8 cellular contexts compared by ENCODE assay signal in the genomic region with DNA sequence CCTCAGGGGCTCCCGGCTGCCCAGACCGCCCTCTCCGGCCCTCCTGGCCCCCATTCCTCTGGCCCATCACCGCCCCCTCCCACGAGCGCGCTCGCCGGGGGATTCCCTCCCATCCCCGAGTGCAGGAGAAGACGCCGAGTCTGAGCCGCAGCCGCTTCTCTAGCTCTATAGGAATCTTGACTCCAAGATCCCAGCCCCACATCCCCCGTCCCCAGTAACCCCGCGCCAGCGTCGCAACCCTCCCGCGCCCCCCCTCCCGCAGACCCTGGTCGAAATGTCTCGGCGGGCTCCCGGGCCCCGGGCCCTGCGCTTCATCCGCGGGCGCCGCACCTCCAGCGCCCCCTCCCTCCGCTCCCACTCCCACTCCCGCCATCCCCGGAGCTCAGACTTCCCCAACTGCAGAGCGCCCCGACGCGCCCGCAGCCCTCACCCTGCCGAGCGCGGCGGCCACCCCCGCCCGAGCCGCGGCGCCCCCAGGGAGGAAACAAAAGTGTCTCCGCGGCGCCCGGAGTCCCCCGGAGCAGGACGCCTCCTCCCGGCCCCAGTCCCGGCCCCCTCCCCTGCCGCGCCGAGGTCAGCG. TPM values are rescaled to one million over a fixed set of nuclear protein-coding genes. Genes with fewer than 3 reads are reported as not detected.
DNase-seq lines count a peak whose midpoint lies in the region; ATAC-seq, FAIRE-seq and TF ChIP-seq lines count a peak whose summit lies in the region.

No MANE protein-coding gene starts in this region.

- peaks cover 56% of the 10 kb centered on the region for H3K4me1 Mint-ChIP-seq in activated T-cell treated with anti-CD3 and anti-CD28 coated beads, Interleukin-2, amount 50 U/mL, for 4 hours (ENCODE audit: low read depth)

- H3K36me3 Mint-ChIP-seq in activated T-cell treated with anti-CD3 and anti-CD28 coated beads, Interleukin-2, amount 50 U/mL, for 4 hours (ENCODE audit: insufficient read depth), result peaks cover 17% of the 10 kb centered on the region

- H3K4me3 ChIP-seq in osteoblast (ENCODE audit: insufficient read depth, low read length), result peak overlapping the region; percentile 46

- H3K4me2 ChIP-seq in osteoblast (ENCODE audit: insufficient read depth, low read length), result peak overlapping the region; percentile 39

- peaks cover 6% of the 10 kb centered on the region for H3K27me3 ChIP-seq in osteoblast (ENCODE audit: insufficient read depth, low read length)

- H3K27ac ChIP-seq in osteoblast (ENCODE audit: low read depth, low read length), result no peak overlapping the region

- no peak for FAIRE-seq in frontal cortex (lab: Jason Lieb, UNC)

- no peaks in the 10 kb centered on the region for H4K20me1 ChIP-seq in osteoblast (ENCODE audit: insufficient read depth, low read length)

- TF ChIP-seq CTCF in osteoblast (IDR thresholded peaks at IDR 0.05; ENCODE audit: extremely low read depth, low read depth, low read length), result no peak

- DNase-seq in activated CD4-positive, alpha-beta T cell treated with anti-CD3 and anti-CD28 coated beads for 24 hours (ENCODE audit: low read depth in 2 of 2), result peak; percentile 12 to 14
- DNase-seq in activated CD4-positive, alpha-beta T cell treated with anti-CD3 and anti-CD28 coated beads for 1 hour, result no peak
- peak; percentile 34 for DNase-seq in activated T-cell treated with anti-CD3 and anti-CD28 coated beads, Interleukin-2, amount 50 U/mL, for 4 hours
- DNase-seq in frontal cortex (ENCODE audit: low spot score in 2 of 2) (peak; percentile 44 to 62), osteoblast (ENCODE audit: insufficient read length, low spot score, missing footprints) (peak; percentile 71), NCI-H1048 (lab: John Stamatoyannopoulos, UW) (no peak), HK-2 (ENCODE audit: unreplicated experiment) (no peak)

- ATAC-seq in HG03159 (IDR thresholded peaks at IDR 0.05; ENCODE audit: unreplicated experiment), result peak; percentile 15
- ATAC-seq in activated T-cell treated with anti-CD3 and anti-CD28 coated beads, Interleukin-2, amount 50 U/mL, for 4 hours, result peak; percentile 34

- no peaks in the 10 kb centered on the region for H3K36me3 ChIP-seq in osteoblast (ENCODE audit: insufficient read depth, low read length)

- no peaks in the 10 kb centered on the region for H3K27me3 Mint-ChIP-seq in activated T-cell treated with anti-CD3 and anti-CD28 coated beads, Interleukin-2, amount 50 U/mL, for 4 hours (ENCODE audit: low read depth)

- H3K4me1 ChIP-seq in osteoblast (ENCODE audit: insufficient read depth, low read length), result no peaks in the 10 kb centered on the region

- H2AFZ ChIP-seq in osteoblast (ENCODE audit: low read length), result no peak overlapping the region

- peak overlapping the region; percentile 95 for H3K4me3 Mint-ChIP-seq in activated T-cell treated with anti-CD3 and anti-CD28 coated beads, Interleukin-2, amount 50 U/mL, for 4 hours

- no peaks in the 10 kb centered on the region for H3K79me2 ChIP-seq in osteoblast (ENCODE audit: insufficient read depth, low read length)

- no peaks in the 10 kb centered on the region for H3K9me3 ChIP-seq in osteoblast (ENCODE audit: low read depth, low read length)

- H3K9me3 Mint-ChIP-seq in activated T-cell treated with anti-CD3 and anti-CD28 coated beads, Interleukin-2, amount 50 U/mL, for 4 hours, result no peaks in the 10 kb centered on the region

RNA-seq across cellular contexts. Expression of a gene that starts 0.5 kb away (rescaled TPM):
- total RNA-seq in activated T-cell treated with anti-CD3 and anti-CD28 coated beads, Interleukin-2, amount 50 U/mL, for 4 hours, result 100 to 1,000 TPM; 117 to 137 (median 118) TPM
- total RNA-seq in frontal cortex (68.1 TPM), osteoblast (0.29 and 2.2 TPM in 2 replicates)

Comparison
In these comparisons a context has a peak if more than half of its experiments do, and no peak if none do; other contexts are left out.
1. DNase-seq: peak in activated CD4-positive, alpha-beta T cell treated with anti-CD3 and anti-CD28 coated beads for 24 hours (2 of 2), activated T-cell treated with anti-CD3 and anti-CD28 coated beads, Interleukin-2, amount 50 U/mL, for 4 hours (single experiment), frontal cortex (2 of 2) and osteoblast (single experiment); none in activated CD4-positive, alpha-beta T cell treated with anti-CD3 and anti-CD28 coated beads for 1 hour (single experiment), NCI-H1048 (single experiment) and HK-2 (single experiment).
2. RNA of a gene that starts 0.5 kb away (total RNA-seq): 117 to 137 TPM in activated T-cell treated with anti-CD3 and anti-CD28 coated beads, Interleukin-2, amount 50 U/mL, for 4 hours and 68.1 TPM in frontal cortex (single experiment); 0.29 to 2.2 TPM in osteoblast; every median in the first group is over 10 times any median in the second.